In genomic region chr17:381941-382643, GRCh38 we compare ENCODE assay signal across 18 cellular contexts. TPM values are rescaled to one million over a fixed set of nuclear protein-coding genes. Genes with fewer than 3 reads are reported as not detected.
A peak's percentile ranks its signal among the peaks of the same experiment; 100 is the strongest.
DNase-seq lines count a peak whose midpoint lies in the region; ATAC-seq and TF ChIP-seq lines count a peak whose summit lies in the region.
"Had no signal": no experiment of that assay in that cellular context is flagged by ENCODE, and none has a peak within 500 bp of the region (broad histone marks: within the 10 kb centered on the region; RNA-seq: fewer than 3 reads in every experiment).

No MANE protein-coding gene starts in this region.

- TF ChIP-seq CTCF in mesothelial cell of epicardium (IDR thresholded peaks at IDR 0.05; ENCODE audit: unreplicated experiment) (no peak), spleen (IDR thresholded peaks at IDR 0.05 in 8 of 11, conservative IDR thresholded peaks at IDR 0.05 in 3 of 11) (no peak)

- no peaks in the 10 kb centered on the region for H3K36me3 ChIP-seq in spleen
- H3K36me3 ChIP-seq: esophagus squamous epithelium had no signal

- H3K4me3 ChIP-seq in spleen = no peak overlapping the region
- H3K4me3 ChIP-seq: esophagus squamous epithelium, K562, lung had no signal

- H3K36me3 Mint-ChIP-seq in activated naive CD8-positive, alpha-beta T cell = no peaks in the 10 kb centered on the region
- no peaks in the 10 kb centered on the region for H3K36me3 Mint-ChIP-seq in activated naive CD8-positive, alpha-beta T cell treated with anti-CD3 and anti-CD28 coated beads, Interleukin-2, amount 50 U/mL, for 24 hours (ENCODE audit: low read depth)
- no peaks in the 10 kb centered on the region for H3K36me3 Mint-ChIP-seq in activated T-helper 17 cell treated with anti-CD3 and anti-CD28 coated beads, Interleukin-2, amount 50 U/mL, for 72 hours (ENCODE audit: low read depth)
- no peaks in the 10 kb centered on the region for H3K36me3 Mint-ChIP-seq in mesothelial cell of epicardium
- H3K36me3 Mint-ChIP-seq: CD8-positive, alpha-beta T cell had no signal

- H3K4me1 ChIP-seq in spleen = peaks cover 4 to 34% (median 20%) of the 10 kb centered on the region in 6 donors

- H3K27ac Mint-ChIP-seq in activated naive CD8-positive, alpha-beta T cell = no peak overlapping the region
- H3K27ac Mint-ChIP-seq in activated naive CD8-positive, alpha-beta T cell treated with anti-CD3 and anti-CD28 coated beads, Interleukin-2, amount 50 U/mL, for 24 hours = no peak overlapping the region
- no peak overlapping the region for H3K27ac Mint-ChIP-seq in activated T-helper 17 cell treated with anti-CD3 and anti-CD28 coated beads, Interleukin-2, amount 50 U/mL, for 72 hours
- H3K27ac Mint-ChIP-seq in mesothelial cell of epicardium = peak overlapping the region; percentile 84
- H3K27ac Mint-ChIP-seq: activated T-helper 1 cell treated with anti-CD3 and anti-CD28 coated beads, Interleukin-12 subunit alpha, Interleukin-12 subunit beta, Interleukin-2, Interleukin-4 antibody, amounts not matched to agents 30 ng/mL and 10 ng/mL and 1 ng/mL, durations not matched to agents 14 hours and 24 hours and 36 hours had no signal

- H3K9me3 Mint-ChIP-seq in activated naive CD8-positive, alpha-beta T cell (ENCODE audit: low read depth) = no peaks in the 10 kb centered on the region
- peaks cover 3% of the 10 kb centered on the region for H3K9me3 Mint-ChIP-seq in activated naive CD8-positive, alpha-beta T cell treated with anti-CD3 and anti-CD28 coated beads, Interleukin-2, amount 50 U/mL, for 24 hours
- H3K9me3 Mint-ChIP-seq in activated T-helper 17 cell treated with anti-CD3 and anti-CD28 coated beads, Interleukin-2, amount 50 U/mL, for 72 hours = no peaks in the 10 kb centered on the region
- no peaks in the 10 kb centered on the region for H3K9me3 Mint-ChIP-seq in mesothelial cell of epicardium
- H3K9me3 Mint-ChIP-seq: CD8-positive, alpha-beta T cell had no signal

- intact Hi-C loops in spleen (cut with DNase I; ENCODE audit: low total_unique reads) = no loop called here

- H3K4me3 Mint-ChIP-seq in activated naive CD8-positive, alpha-beta T cell = peak overlapping the region; percentile 6
- H3K4me3 Mint-ChIP-seq in activated naive CD8-positive, alpha-beta T cell treated with anti-CD3 and anti-CD28 coated beads, Interleukin-2, amount 50 U/mL, for 24 hours = no peak overlapping the region
- peak overlapping the region; percentile 42 for H3K4me3 Mint-ChIP-seq in activated T-helper 17 cell treated with anti-CD3 and anti-CD28 coated beads, Interleukin-2, amount 50 U/mL, for 72 hours
- peak overlapping the region; percentile 13 for H3K4me3 Mint-ChIP-seq in mesothelial cell of epicardium
- H3K4me3 Mint-ChIP-seq: activated T-helper 1 cell treated with anti-CD3 and anti-CD28 coated beads, Interleukin-12 subunit alpha, Interleukin-12 subunit beta, Interleukin-2, Interleukin-4 antibody, amounts not matched to agents 30 ng/mL and 10 ng/mL and 1 ng/mL, durations not matched to agents 14 hours and 24 hours and 36 hours; CD8-positive, alpha-beta T cell; T-helper 1 cell treated with Interleukin-12 subunit alpha and Interleukin-12 subunit beta and Interleukin-4 antibody, amounts not matched to agents 30 μg/mL and 1 μg/mL, for 36 hours had no signal

- 87 to 90% (median 89%) methylated on average over 9 of the region's 9 CpGs for whole genome bisulfite sequencing in spleen, 5 donors

- H3K27ac ChIP-seq in spleen = no peak overlapping the region
- H3K27ac ChIP-seq: esophagus squamous epithelium had no signal

- H3K27me3 Mint-ChIP-seq in activated naive CD8-positive, alpha-beta T cell = no peaks in the 10 kb centered on the region
- H3K27me3 Mint-ChIP-seq in activated naive CD8-positive, alpha-beta T cell treated with anti-CD3 and anti-CD28 coated beads, Interleukin-2, amount 50 U/mL, for 24 hours = peaks cover 13% of the 10 kb centered on the region
- H3K27me3 Mint-ChIP-seq in activated T-helper 17 cell treated with anti-CD3 and anti-CD28 coated beads, Interleukin-2, amount 50 U/mL, for 72 hours = peaks cover 12% of the 10 kb centered on the region
- H3K27me3 Mint-ChIP-seq in mesothelial cell of epicardium (ENCODE audit: low read depth) = peaks cover 17% of the 10 kb centered on the region

- peaks cover 0 to 30% (median 4%) of the 10 kb centered on the region in 7 donors for H3K27me3 ChIP-seq in spleen (replicated peaks in 1 of 7)

- peaks cover 21% of the 10 kb centered on the region for H3K4me1 Mint-ChIP-seq in activated naive CD8-positive, alpha-beta T cell (ENCODE audit: low read depth)
- peaks cover 12% of the 10 kb centered on the region for H3K4me1 Mint-ChIP-seq in activated naive CD8-positive, alpha-beta T cell treated with anti-CD3 and anti-CD28 coated beads, Interleukin-2, amount 50 U/mL, for 24 hours
- peaks cover 11% of the 10 kb centered on the region for H3K4me1 Mint-ChIP-seq in activated T-helper 17 cell treated with anti-CD3 and anti-CD28 coated beads, Interleukin-2, amount 50 U/mL, for 72 hours
- H3K4me1 Mint-ChIP-seq in mesothelial cell of epicardium = peaks cover 34% of the 10 kb centered on the region

- no peak for TF ChIP-seq POLR2A in spleen (IDR thresholded peaks at IDR 0.05)

- H3K9me3 ChIP-seq in spleen = no peaks in the 10 kb centered on the region
- H3K9me3 ChIP-seq: esophagus squamous epithelium had no signal

- ATAC-seq in activated naive CD8-positive, alpha-beta T cell treated with anti-CD3 and anti-CD28 coated beads, Interleukin-2, amount 50 U/mL, for 24 hours = no peak
- ATAC-seq in activated T-helper 17 cell treated with anti-CD3 and anti-CD28 coated beads, Interleukin-2, amount 50 U/mL, for 72 hours (replicated peaks) = no peak
- no peak for ATAC-seq in HG03175 (IDR thresholded peaks at IDR 0.05; ENCODE audit: unreplicated experiment)
- ATAC-seq: CD8-positive, alpha-beta T cell; K562 had no signal

- DNase-seq in activated naive CD8-positive, alpha-beta T cell treated with anti-CD3 and anti-CD28 coated beads, Interleukin-2, amount 50 U/mL, for 24 hours = no peak
- DNase-seq in mesothelial cell of epicardium (ENCODE audit: low spot score in 2 of 2, unreplicated experiment in 2 of 2) = no peak
- DNase-seq in spleen = peak; percentile 47
- no peak for DNase-seq in activated CD4-positive, CD25-positive, alpha-beta regulatory T cell (lab: John Stamatoyannopoulos, UW)
- DNase-seq in Ammon's horn (ENCODE audit: low spot score) = no peak
- DNase-seq: ACHN; CD8-positive, alpha-beta T cell; esophagus squamous epithelium; naive B cell; NCI-H2029; stimulated activated naive CD4-positive, alpha-beta T cell had no signal

RNA-seq across cellular contexts. Expression of gene RPH3AL, which starts 29.5 kb away (rescaled TPM):
- total RNA-seq in activated T-helper 17 cell treated with anti-CD3 and anti-CD28 coated beads, Interleukin-2, amount 50 U/mL, for 72 hours = 1 to 10 TPM; 1.9 to 2.5 TPM
- 13.6 to 16.9 TPM (median 15.4 TPM) in 3 replicates for total RNA-seq in mesothelial cell of epicardium
- 100 to 1,000 TPM in 1 of 7 donors, 10 to 100 TPM in 6; 44.2 to 182 (median 58.6) TPM for total RNA-seq in spleen
- 10 to 100 TPM in 1 of 3 donors, 1 to 10 TPM in 2; 4.8 to 27.1 (median 7.4) TPM for polyA plus RNA-seq in spleen
